ENCODE assay signal across 20 cellular contexts in genomic region chr11:123458501-123458900, GRCh38.
"Had no signal": no experiment of that assay in that cellular context is flagged by ENCODE, and none has a peak within 500 bp of the region (broad histone marks: within the 10 kb centered on the region; RNA-seq: fewer than 3 reads in every experiment).

No MANE protein-coding gene starts in this region.

- H3K36me3 ChIP-seq: gastroesophageal sphincter, sigmoid colon, stomach, suprapubic skin, uterus, WERI-Rb-1 had no signal

- H3K27ac Mint-ChIP-seq: progenitor cell of endocrine pancreas; stimulated activated memory B cell treated with anti-CD40 and anti-IgM and Interleukin-4, amounts not matched to agents 10 μg/mL and 1 μg/mL and 100 μg/mL, for 72 hours had no signal

- H3K27me3 Mint-ChIP-seq: progenitor cell of endocrine pancreas had no signal

- ATAC-seq: gastroesophageal sphincter; heart left ventricle; left cardiac atrium; natural killer cell; stimulated activated memory B cell treated with anti-CD40 and anti-IgM and Interleukin-4, amounts not matched to agents 10 μg/mL and 1 μg/mL and 100 μg/mL, for 72 hours had no signal

- H3K36me3 Mint-ChIP-seq: natural killer cell; stimulated activated memory B cell treated with anti-CD40 and anti-IgM and Interleukin-4, amounts not matched to agents 10 μg/mL and 1 μg/mL and 100 μg/mL, for 72 hours had no signal

- H3K4me2 ChIP-seq: smooth muscle cell had no signal

- H3K27ac ChIP-seq: epithelial cell of prostate, gastroesophageal sphincter, sigmoid colon, suprapubic skin, uterus, WERI-Rb-1 had no signal

- H3K4me3 Mint-ChIP-seq: brain; natural killer cell; stimulated activated memory B cell treated with anti-CD40 and anti-IgM and Interleukin-4, amounts not matched to agents 10 μg/mL and 1 μg/mL and 100 μg/mL, for 72 hours had no signal

- DNase-seq: activated CD4-positive, CD25-positive, alpha-beta regulatory T cell treated with anti-CD3 and anti-CD28 coated beads, Interleukin-2, amount 50 U/mL, for 72 hours; aorta; heart left ventricle; islet precursor cell; left cardiac atrium; midbrain; natural killer cell; retina; sigmoid colon; stimulated activated CD4-positive, alpha-beta T cell treated with anti-CD3 and anti-CD28 coated beads, Interleukin-15, amount 100 ng/mL, for 24 hours; stomach; uterus; WERI-Rb-1 had no signal

- H3K9me3 Mint-ChIP-seq: brain; natural killer cell; stimulated activated memory B cell treated with anti-CD40 and anti-IgM and Interleukin-4, amounts not matched to agents 10 μg/mL and 1 μg/mL and 100 μg/mL, for 72 hours had no signal

- H3K4me1 ChIP-seq: gastroesophageal sphincter, sigmoid colon, stomach, uterus had no signal

- H3K4me3 ChIP-seq: gastroesophageal sphincter, heart left ventricle, sigmoid colon, smooth muscle cell, stomach, suprapubic skin, uterus had no signal

- H3K4me1 Mint-ChIP-seq: stimulated activated memory B cell treated with anti-CD40 and anti-IgM and Interleukin-4, amounts not matched to agents 10 μg/mL and 1 μg/mL and 100 μg/mL, for 72 hours had no signal

- H3K9me3 ChIP-seq: gastroesophageal sphincter, heart left ventricle, sigmoid colon, stomach, suprapubic skin, uterus had no signal

- H3K27me3 ChIP-seq: gastroesophageal sphincter, heart left ventricle, sigmoid colon, stomach, suprapubic skin, uterus had no signal
